ENCODE assay signal across 1 cellular context in genomic region chr19:50718255-50719118, GRCh38.
TF ChIP-seq lines count a peak whose summit lies in the region.

No MANE protein-coding gene starts in this region.

TF ChIP-seq in WTC11, 78 proteins besides CTCF, POLR2A, EP300 and RAD21 (continued from another document):
- TF ChIP-seq ZNF532 (CRISPR knock-in tag; IDR thresholded peaks at IDR 0.05; ENCODE audit: borderline replicate concordance) (no peak), AR (CRISPR knock-in tag; IDR thresholded peaks at IDR 0.05) (no peak)
